8 cellular contexts compared by ENCODE assay signal in genomic region chr9:66153021-66153725, GRCh38.
DNase-seq lines count a peak whose midpoint lies in the region; ATAC-seq and TF ChIP-seq lines count a peak whose summit lies in the region.
"Not testable (repeated sequence)": the region's sequence is repeated elsewhere in the genome, so short reads cannot be mapped to it uniquely, and the experiment has no call there.

No MANE protein-coding gene starts in this region.

- H3K4me3 Mint-ChIP-seq in activated CD4-positive, alpha-beta memory T cell treated with anti-CD3 and anti-CD28 coated beads for 36 hours = not testable (repeated sequence)

- H3K27ac Mint-ChIP-seq in activated CD4-positive, alpha-beta memory T cell treated with anti-CD3 and anti-CD28 coated beads for 36 hours = not testable (repeated sequence)

- not testable (repeated sequence) for H3K9me3 ChIP-seq in HUES64 (ENCODE audit: insufficient read depth, low read depth, low read length)

- not testable (repeated sequence) for H3K9ac ChIP-seq in HUES64 (ENCODE audit: low read depth, low read length)

- intact Hi-C loops in activated CD4-positive, alpha-beta memory T cell treated with anti-CD3 and anti-CD28 coated beads for 36 hours (cut with micrococcal nuclease); sciatic nerve (cut with DNase I): not testable (repeated sequence)

- CTCF ChIA-PET in activated CD4-positive, alpha-beta memory T cell treated with anti-CD3 and anti-CD28 coated beads for 36 hours (lab: Charles Lee) = not testable (repeated sequence)

- DNase-seq in A172 (ENCODE audit: low spot score) (peak; percentile 8), islet precursor cell (peak; percentile 57), sciatic nerve (ENCODE audit: low spot score) (peak; percentile 59)
- DNase-seq in activated CD4-positive, alpha-beta memory T cell treated with anti-CD3 and anti-CD28 coated beads for 36 hours = peak; percentile 60
- DNase-seq in coronary artery (ENCODE audit: low spot score) = not testable (repeated sequence)

- H3K27ac ChIP-seq in HUES64 (ENCODE audit: low read depth, low read length); coronary artery: not testable (repeated sequence)

- peak overlapping the region; percentile 35; the same call in 1 of the 2 replicates for H3K4me3 ChIP-seq in HUES64 (ENCODE audit: low read length)
- peak overlapping the region; percentile 58 for H3K4me3 ChIP-seq in coronary artery

- POLR2A ChIA-PET in activated CD4-positive, alpha-beta memory T cell treated with anti-CD3 and anti-CD28 coated beads for 36 hours (lab: Charles Lee) = not testable (repeated sequence)

- H3K36me3 Mint-ChIP-seq in activated CD4-positive, alpha-beta memory T cell treated with anti-CD3 and anti-CD28 coated beads for 36 hours = not testable (repeated sequence)

- H3K4me1 Mint-ChIP-seq in activated CD4-positive, alpha-beta memory T cell treated with anti-CD3 and anti-CD28 coated beads for 36 hours (ENCODE audit: low read depth) = not testable (repeated sequence)

- H3K27me3 ChIP-seq in HUES64 (ENCODE audit: insufficient read depth, low read length) = peaks cover 10% of the 10 kb centered on the region

- not testable (repeated sequence) for H3K4me1 ChIP-seq in HUES64 (ENCODE audit: insufficient read depth, low read length)

- not testable (repeated sequence) for H3K27me3 Mint-ChIP-seq in activated CD4-positive, alpha-beta memory T cell treated with anti-CD3 and anti-CD28 coated beads for 36 hours

- 4% methylated on average over 31 of the region's 59 CpGs for WGBS in HUES64

- not testable (repeated sequence) for H3K36me3 ChIP-seq in HUES64 (ENCODE audit: insufficient read depth, low read length)

- ATAC-seq in GM18520 (IDR thresholded peaks at IDR 0.05; ENCODE audit: unreplicated experiment) (peak; percentile 98), HG02571 (IDR thresholded peaks at IDR 0.05; ENCODE audit: unreplicated experiment) (peak; percentile 99), sciatic nerve (peak; percentile 72)

- not testable (repeated sequence) for H3K9me3 Mint-ChIP-seq in activated CD4-positive, alpha-beta memory T cell treated with anti-CD3 and anti-CD28 coated beads for 36 hours

- TF ChIP-seq CTCF in coronary artery (IDR thresholded peaks at IDR 0.05) = not testable (repeated sequence)
